ENCODE assay signal across 19 cellular contexts in the genomic region with DNA sequence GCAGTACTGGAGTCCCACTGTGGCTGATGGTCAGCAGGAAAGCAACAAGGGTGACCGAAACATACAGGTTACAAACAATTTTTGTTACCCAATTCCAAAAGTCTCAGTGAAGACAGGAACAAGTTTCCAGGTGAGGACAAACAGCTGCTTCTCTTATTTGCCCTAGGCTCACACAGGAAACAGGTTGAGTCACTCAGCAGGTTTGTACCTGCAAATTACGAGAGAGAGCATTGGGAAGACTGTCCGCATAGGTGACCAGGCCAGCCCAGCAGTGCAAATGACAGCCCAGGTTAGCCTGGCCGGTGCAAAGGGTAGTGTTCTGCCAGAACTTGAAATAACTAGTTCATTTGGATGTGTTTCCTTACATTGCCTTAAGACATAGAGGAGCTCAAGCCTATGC. TPM values are rescaled to one million over a fixed set of nuclear protein-coding genes. Genes with fewer than 3 reads are reported as not detected.
DNase-seq lines count a peak whose midpoint lies in the region; ATAC-seq and TF ChIP-seq lines count a peak whose summit lies in the region.
"Had no signal": no experiment of that assay in that cellular context is flagged by ENCODE, and none has a peak within 500 bp of the region (broad histone marks: within the 10 kb centered on the region; RNA-seq: fewer than 3 reads in every experiment).

No MANE protein-coding gene starts in this region.

- intact Hi-C loops in mammary epithelial cell (cut with micrococcal nuclease): loop anchor here (2.0 to 5.0 kb wide), 2 partner anchors 35 to 40 kb away; partner anchors contain the start of gene DSCAM

- peak overlapping the region; percentile 63 for H3K4me2 ChIP-seq in mammary epithelial cell (ENCODE audit: insufficient read depth, low read depth, low read length)
- H3K4me2 ChIP-seq: GM23338, KMS-11 had no signal

- WGBS in mammary epithelial cell (ENCODE audit: low coverage, missing lambda C conversion rate): 6% methylated on average over 4 of the region's 4 CpGs
- 89 to 96% methylated on average over 4 of the region's 4 CpGs for WGBS in lung, 2 donors

- H3K27ac ChIP-seq in mammary epithelial cell (ENCODE audit: insufficient read depth, low read depth, low read length) (peak overlapping the region; percentile 55), lung (ENCODE audit: low read depth in 1 of 2, low read length in 1 of 2) (no peak overlapping the region)
- H3K27ac ChIP-seq: KMS-11, Peyer's patch had no signal

- H3K4me3 ChIP-seq in mammary epithelial cell (replicated peaks in 1 of 3; ENCODE audit: insufficient read depth in 1 of 3, low read depth in 2 of 3, low read length in 3 of 3) (peak overlapping the region in 1 of 3 experiments; percentile 2), lung (no peak overlapping the region), HAP-1 (no peak overlapping the region)
- H3K4me3 ChIP-seq: GM23338, MG63, Peyer's patch had no signal

- no peak for ATAC-seq in lung (ENCODE audit: insufficient read depth, low FRiP score)
- no peak for ATAC-seq in HG02885 (IDR thresholded peaks at IDR 0.05; ENCODE audit: poor library complexity, unreplicated experiment)
- ATAC-seq: CD8-positive, alpha-beta T cell; GM23338; HepG2 had no signal

- in situ Hi-C loops in mammary epithelial cell (cut with MboI; ENCODE audit: low sequenced_read_pairs in 2 of 2): no loop called here
- in situ Hi-C loops in HAP-1 (cut with MboI; ENCODE audit: low sequenced_read_pairs): no loop called here
- in situ Hi-C loops in GM13976 (cut with MboI; ENCODE audit: low sequenced_read_pairs, unreplicated experiment): no loop called here

- no peak overlapping the region for H3K9ac ChIP-seq in mammary epithelial cell (ENCODE audit: insufficient read depth, low read length)
- H3K9ac ChIP-seq: KMS-11 had no signal

- peak in 2 of 3 experiments; percentile 21 to 35 for DNase-seq in NCI-H1417 (lab: John Stamatoyannopoulos, UW)
- no peak for DNase-seq in NCI-H1417 treated with DMSO at 0.1 percent for 48 hours (lab: John Stamatoyannopoulos, UW)
- DNase-seq in NCI-H69 (lab: John Stamatoyannopoulos, UW): peak; percentile 63
- DNase-seq in mammary epithelial cell: peak; percentile 93
- DNase-seq in lung (ENCODE audit: low spot score): peak; percentile 15
- no peak for DNase-seq in HAP-1 (ENCODE audit: low spot score in 2 of 2)
- no peak for DNase-seq in GM13976 (ENCODE audit: low spot score)
- DNase-seq: 8988T; CD8-positive, alpha-beta T cell; MG63; NCI-H1092; NCI-H187; NCI-H82; Peyer's patch; SHP77 treated with DMSO at 0.1 percent for 48 hours had no signal

- H4K20me1 ChIP-seq in mammary epithelial cell (ENCODE audit: insufficient read depth, low read length): no peaks in the 10 kb centered on the region

- H3K4me1 ChIP-seq in mammary epithelial cell (ENCODE audit: insufficient read depth, low read length) (peaks cover 35% of the 10 kb centered on the region), lung (ENCODE audit: control insufficient read depth in 2 of 2, insufficient read depth in 2 of 2, low read length in 2 of 2) (no peaks in the 10 kb centered on the region), HAP-1 (no peaks in the 10 kb centered on the region)
- H3K4me1 ChIP-seq: Peyer's patch had no signal

- TF ChIP-seq CTCF in mammary epithelial cell (conservative IDR thresholded peaks at IDR 0.05 in 1 of 2, IDR thresholded peaks at IDR 0.05 in 1 of 2; ENCODE audit: extremely low read depth in 1 of 2, insufficient read depth in 1 of 2, low read depth in 1 of 2, low read length in 2 of 2) (no peak), lung (IDR thresholded peaks at IDR 0.05; ENCODE audit: control extremely low read depth, extremely low read depth) (no peak), GM13976 (IDR thresholded peaks at IDR 0.05; ENCODE audit: borderline replicate concordance, control extremely low read depth, extremely low read depth, insufficient read depth, missing control alignments) (no peak)

- H3K27me3 ChIP-seq in mammary epithelial cell (ENCODE audit: insufficient read depth, low read length): no peaks in the 10 kb centered on the region
- H3K27me3 ChIP-seq in lung (ENCODE audit: control insufficient read depth, insufficient read depth): no peaks in the 10 kb centered on the region
- no peaks in the 10 kb centered on the region for H3K27me3 ChIP-seq in HAP-1 (ENCODE audit: low read depth)
- H3K27me3 ChIP-seq: Peyer's patch had no signal

- CTCF ChIA-PET in mammary epithelial cell (lab: Charles Lee; ENCODE audit: low non-redundant PET): no interaction called here

- dilution Hi-C loops in mammary epithelial cell (cut with HindIII; ENCODE audit: low sequenced_read_pairs): no loop called here

- no peaks in the 10 kb centered on the region for H3K79me2 ChIP-seq in mammary epithelial cell (ENCODE audit: insufficient read depth, low read length)

- H3K9me3 ChIP-seq in mammary epithelial cell (replicated peaks; ENCODE audit: insufficient read depth, low read length): no peaks in the 10 kb centered on the region
- H3K9me3 ChIP-seq in lung (ENCODE audit: control insufficient read depth in 2 of 2, insufficient read depth in 1 of 2, low read length in 1 of 2): no peaks in the 10 kb centered on the region
- H3K9me3 ChIP-seq in HAP-1: 0 out of 2 replicates have a peak, but pooled peaks cover 2% of the 10 kb centered on the region
- H3K9me3 ChIP-seq: MG63, Peyer's patch had no signal

- no TSS peak for BruUV-seq in mammary epithelial cell (replicated peaks; lab: Mats Ljungman, UMichigan)

- peak overlapping the region; percentile 51 for H2AFZ ChIP-seq in mammary epithelial cell (ENCODE audit: low read depth, low read length)
- H2AFZ ChIP-seq: GM23338 had no signal

- H3K36me3 ChIP-seq in mammary epithelial cell (ENCODE audit: insufficient read depth, low read length) (no peaks in the 10 kb centered on the region), lung (ENCODE audit: control insufficient read depth in 2 of 2, insufficient read depth in 2 of 2, low read length in 2 of 2) (no peaks in the 10 kb centered on the region), HAP-1 (replicated peaks) (no peaks in the 10 kb centered on the region)
- H3K36me3 ChIP-seq: MG63, Peyer's patch had no signal

RNA-seq across cellular contexts. Expression of gene DSCAM, which starts 40.0 kb away (rescaled TPM):
- total RNA-seq in mammary epithelial cell (1 to 10 TPM; 4.7 to 8.1 TPM), lung (under 1 TPM; 0.14 to 0.25 TPM)
- polyA plus RNA-seq in mammary epithelial cell (3.6 TPM), lung (under 1 TPM; 0.02 to 0.04 TPM)
- polyA minus RNA-seq in mammary epithelial cell: 7.0 TPM
- total RNA-seq: CD8-positive, alpha-beta T cell; HepG2 had no signal
- polyA plus RNA-seq: GM23338, HepG2 had no signal

Comparison
In these comparisons a context has a peak if more than half of its experiments do, and no peak if none do; other contexts are left out.
1. DNase-seq: peak in NCI-H1417 (2 of 3), NCI-H69 (single experiment), mammary epithelial cell (single experiment) and lung (single experiment); none in NCI-H1417 treated with DMSO at 0.1 percent for 48 hours (single experiment), HAP-1 (0 of 2) and GM13976 (single experiment).
2. RNA of gene DSCAM, which starts 40.0 kb away (total RNA-seq): 4.7 to 8.1 TPM in mammary epithelial cell; 0.14 to 0.25 TPM in lung; every median in the first group is over 4 times any median in the second.